Comparison of ENCODE assay signal across 8 cellular contexts in the genomic region with DNA sequence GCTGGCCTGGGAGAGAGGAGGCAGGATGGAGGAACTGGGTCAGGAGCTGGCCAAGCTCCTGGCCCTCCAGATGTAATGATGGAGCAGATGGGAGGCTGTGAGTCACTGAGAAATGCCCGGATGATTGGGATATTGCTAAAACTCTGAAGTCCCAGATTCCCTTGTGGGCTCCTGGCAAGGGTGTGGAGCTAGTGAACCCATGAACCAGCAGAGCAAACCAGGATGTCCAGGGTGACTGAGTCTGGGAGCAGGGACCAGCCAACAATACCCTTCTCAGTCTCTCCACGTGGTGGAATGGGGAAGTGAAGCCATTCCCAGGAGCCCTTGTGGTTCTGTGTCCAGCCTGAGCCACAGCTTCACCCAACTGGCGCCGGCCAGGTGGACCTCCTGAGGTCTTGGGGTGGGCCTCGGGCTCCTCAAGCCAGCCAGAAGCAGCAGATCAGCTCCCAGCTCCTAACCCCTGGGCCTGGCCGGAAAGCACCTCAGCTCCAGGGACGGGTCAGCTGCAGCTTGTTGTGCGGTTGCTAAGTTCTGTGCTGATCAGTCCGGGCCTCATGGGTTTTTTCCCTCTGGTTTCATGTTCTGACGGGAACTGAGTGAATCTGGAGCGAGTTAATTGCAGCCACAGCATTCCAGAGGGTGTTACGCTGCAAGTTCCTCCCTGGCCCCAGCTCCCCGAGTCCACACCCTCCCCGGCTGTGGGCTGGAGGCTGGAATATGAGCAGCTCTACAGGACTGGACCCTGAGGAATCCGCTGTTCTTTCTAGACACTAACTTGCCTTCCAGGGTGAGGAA. TPM values are rescaled to one million over a fixed set of nuclear protein-coding genes. Genes with fewer than 3 reads are reported as not detected.
DNase-seq lines count a peak whose midpoint lies in the region; ATAC-seq and TF ChIP-seq lines count a peak whose summit lies in the region.

No MANE protein-coding gene starts in this region.

- H3K27ac Mint-ChIP-seq in activated naive CD4-positive, alpha-beta T cell treated with anti-CD3 and anti-CD28 coated beads, Interleukin-2, amount 50 U/mL, for 24 hours: peak overlapping the region; percentile 48
- H3K27ac Mint-ChIP-seq in activated naive CD8-positive, alpha-beta T cell treated with anti-CD3 and anti-CD28 coated beads, Interleukin-2, amount 50 U/mL, for 24 hours: no peak overlapping the region

- H3K36me3 Mint-ChIP-seq in activated naive CD4-positive, alpha-beta T cell treated with anti-CD3 and anti-CD28 coated beads, Interleukin-2, amount 50 U/mL, for 24 hours: no peaks in the 10 kb centered on the region
- H3K36me3 Mint-ChIP-seq in activated naive CD8-positive, alpha-beta T cell treated with anti-CD3 and anti-CD28 coated beads, Interleukin-2, amount 50 U/mL, for 24 hours (ENCODE audit: low read depth): no peaks in the 10 kb centered on the region

- H3K4me1 Mint-ChIP-seq in activated naive CD4-positive, alpha-beta T cell treated with anti-CD3 and anti-CD28 coated beads, Interleukin-2, amount 50 U/mL, for 24 hours: no peaks in the 10 kb centered on the region
- no peaks in the 10 kb centered on the region for H3K4me1 Mint-ChIP-seq in activated naive CD8-positive, alpha-beta T cell treated with anti-CD3 and anti-CD28 coated beads, Interleukin-2, amount 50 U/mL, for 24 hours

- 4 to 8% methylated on average over 15 of the region's 15 CpGs for WGBS in aorta, 2 donors

- H3K4me3 Mint-ChIP-seq in activated naive CD4-positive, alpha-beta T cell treated with anti-CD3 and anti-CD28 coated beads, Interleukin-2, amount 50 U/mL, for 24 hours: no peak overlapping the region
- no peak overlapping the region for H3K4me3 Mint-ChIP-seq in activated naive CD8-positive, alpha-beta T cell treated with anti-CD3 and anti-CD28 coated beads, Interleukin-2, amount 50 U/mL, for 24 hours

- H3K9me3 Mint-ChIP-seq in activated naive CD4-positive, alpha-beta T cell treated with anti-CD3 and anti-CD28 coated beads, Interleukin-2, amount 50 U/mL, for 24 hours: no peaks in the 10 kb centered on the region
- no peaks in the 10 kb centered on the region for H3K9me3 Mint-ChIP-seq in activated naive CD8-positive, alpha-beta T cell treated with anti-CD3 and anti-CD28 coated beads, Interleukin-2, amount 50 U/mL, for 24 hours

- H3K27me3 ChIP-seq in muscle layer of duodenum (ENCODE audit: low read depth, low read length) (no peaks in the 10 kb centered on the region), aorta (ENCODE audit: control insufficient read depth in 1 of 2, insufficient read depth in 2 of 2, low read length in 1 of 2) (no peaks in the 10 kb centered on the region)

- no peak overlapping the region for H3K4me3 ChIP-seq in epithelial cell of esophagus (ENCODE audit: low read length)
- H3K4me3 ChIP-seq in muscle layer of duodenum (ENCODE audit: low read depth in 1 of 2, low read length in 2 of 2): peak overlapping the region in 1 of 2 donors; percentile 2
- H3K4me3 ChIP-seq in aorta (ENCODE audit: low read length in 2 of 2): no peak overlapping the region

- intact Hi-C loops in aorta (cut with DNase I): loop anchor here in 1 of 2 donors (1.0 kb wide), 1 partner anchor 33 kb away; no protein-coding TSS in a partner anchor

- TF ChIP-seq CTCF in epithelial cell of esophagus (IDR thresholded peaks at IDR 0.05; ENCODE audit: insufficient read depth, low read depth, low read length, missing control alignments): peak; percentile 9

- H3K9me3 ChIP-seq in muscle layer of duodenum (ENCODE audit: control insufficient read depth in 1 of 2, low read length in 2 of 2): no peaks in the 10 kb centered on the region
- no peaks in the 10 kb centered on the region for H3K9me3 ChIP-seq in aorta (ENCODE audit: control insufficient read depth, low read length)

- ATAC-seq in aorta (ENCODE audit: low FRiP score) (peak; percentile 95), GM18909 (IDR thresholded peaks at IDR 0.05; ENCODE audit: poor library complexity, unreplicated experiment) (no peak), GM21526 (IDR thresholded peaks at IDR 0.05; ENCODE audit: low FRiP score, unreplicated experiment) (no peak)
- ATAC-seq in activated naive CD8-positive, alpha-beta T cell treated with anti-CD3 and anti-CD28 coated beads, Interleukin-2, amount 50 U/mL, for 24 hours: no peak

- H3K36me3 ChIP-seq in muscle layer of duodenum (ENCODE audit: control insufficient read depth in 1 of 2, insufficient read depth in 2 of 2, low read length in 2 of 2): no peaks in the 10 kb centered on the region
- H3K36me3 ChIP-seq in aorta (ENCODE audit: control insufficient read depth in 1 of 2, insufficient read depth in 2 of 2, low read length in 1 of 2): no peaks in the 10 kb centered on the region

- no peak for DNase-seq in activated naive CD4-positive, alpha-beta T cell (lab: John Stamatoyannopoulos, UW)
- DNase-seq in epithelial cell of esophagus (ENCODE audit: low read depth) (peak; percentile 99), aorta (peak; percentile 93 to 94)
- DNase-seq in activated naive CD8-positive, alpha-beta T cell treated with anti-CD3 and anti-CD28 coated beads, Interleukin-2, amount 50 U/mL, for 24 hours: no peak

- H3K27ac ChIP-seq in muscle layer of duodenum (ENCODE audit: low read length) (peak overlapping the region; percentile 98), aorta (ENCODE audit: low read depth in 1 of 2, low read length in 2 of 2) (peak overlapping the region; percentile 97 to 99)

- H3K27me3 Mint-ChIP-seq in activated naive CD4-positive, alpha-beta T cell treated with anti-CD3 and anti-CD28 coated beads, Interleukin-2, amount 50 U/mL, for 24 hours: no peaks in the 10 kb centered on the region
- H3K27me3 Mint-ChIP-seq in activated naive CD8-positive, alpha-beta T cell treated with anti-CD3 and anti-CD28 coated beads, Interleukin-2, amount 50 U/mL, for 24 hours: no peaks in the 10 kb centered on the region

- H3K4me1 ChIP-seq in muscle layer of duodenum (ENCODE audit: control insufficient read depth in 1 of 2, insufficient read depth in 2 of 2, low read length in 2 of 2) (peaks cover 10 to 17% of the 10 kb centered on the region in 2 donors), aorta (ENCODE audit: control insufficient read depth in 1 of 2, insufficient read depth in 2 of 2, low read length in 2 of 2) (no peaks in the 10 kb centered on the region)

RNA-seq across cellular contexts. Expression of gene DUSP1, which starts 37.6 kb away (rescaled TPM):
- total RNA-seq in aorta: 1,000 to 10,000 TPM in 1 of 2 donors, 100 to 1,000 TPM in 1; 293 to 1,994 TPM
- 100 to 1,000 TPM; 178 to 515 TPM for polyA plus RNA-seq in aorta

Comparison
In these comparisons a context has a peak if more than half of its experiments do, and no peak if none do; other contexts are left out.
1. DNase-seq: peak in epithelial cell of esophagus (single experiment) and aorta (2 of 2); none in activated naive CD4-positive, alpha-beta T cell (0 of 4) and activated naive CD8-positive, alpha-beta T cell treated with anti-CD3 and anti-CD28 coated beads, Interleukin-2, amount 50 U/mL, for 24 hours (single experiment).